In the genomic region with DNA sequence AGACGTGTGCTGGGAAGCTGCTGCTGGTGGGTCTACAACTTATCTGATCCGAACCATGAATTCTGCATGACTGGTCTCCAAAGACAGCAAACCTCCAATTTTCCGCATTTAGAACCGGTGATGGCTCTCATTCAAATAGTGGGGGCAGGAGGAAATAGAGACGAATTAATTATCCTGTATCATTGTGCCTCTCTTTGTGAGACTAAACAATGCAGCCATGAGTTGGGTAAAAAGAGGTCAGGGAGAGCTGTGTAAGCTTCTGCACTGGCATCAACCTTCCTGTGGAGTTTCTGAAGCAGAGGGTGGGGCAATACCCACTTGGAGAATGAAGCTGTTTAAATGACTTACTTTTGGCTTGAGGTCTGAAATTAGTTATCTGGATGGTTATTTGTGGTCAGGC, we compare ENCODE assay signal across 27 cellular contexts.
"Had no signal": no experiment of that assay in that cellular context is flagged by ENCODE, and none has a peak within 500 bp of the region (broad histone marks: within the 10 kb centered on the region; RNA-seq: fewer than 3 reads in every experiment).

No MANE protein-coding gene starts in this region.

- H3K36me3 Mint-ChIP-seq: immature natural killer cell; mesothelial cell of epicardium; naive B cell; natural killer cell; stimulated activated memory B cell treated with anti-CD40 and anti-IgM and Interleukin-4, amounts not matched to agents 10 μg/mL and 1 μg/mL and 100 μg/mL, for 72 hours; type B pancreatic cell had no signal

- H3K4me3 Mint-ChIP-seq: immature natural killer cell; mesothelial cell of epicardium; naive B cell; natural killer cell; nephron progenitor cell; stimulated activated memory B cell treated with anti-CD40 and anti-IgM and Interleukin-4, amounts not matched to agents 10 μg/mL and 1 μg/mL and 100 μg/mL, for 72 hours; stimulated activated naive CD8-positive, alpha-beta T cell treated with anti-CD3 and anti-CD28 coated beads, Interleukin-15, amount 100 ng/mL, for 72 hours; type B pancreatic cell had no signal

- H3K4me1 Mint-ChIP-seq: immature natural killer cell; mesothelial cell of epicardium; naive B cell; natural killer cell; stimulated activated memory B cell treated with anti-CD40 and anti-IgM and Interleukin-4, amounts not matched to agents 10 μg/mL and 1 μg/mL and 100 μg/mL, for 72 hours had no signal

- H3K9me3 Mint-ChIP-seq: mesothelial cell of epicardium; nephron progenitor cell; stimulated activated memory B cell treated with anti-CD40 and anti-IgM and Interleukin-4, amounts not matched to agents 10 μg/mL and 1 μg/mL and 100 μg/mL, for 72 hours; stimulated activated naive CD8-positive, alpha-beta T cell treated with anti-CD3 and anti-CD28 coated beads, Interleukin-15, amount 100 ng/mL, for 72 hours; type B pancreatic cell had no signal

- H3K27ac Mint-ChIP-seq: immature natural killer cell; mesothelial cell of epicardium; naive B cell; natural killer cell; nephron progenitor cell; stimulated activated memory B cell treated with anti-CD40 and anti-IgM and Interleukin-4, amounts not matched to agents 10 μg/mL and 1 μg/mL and 100 μg/mL, for 72 hours; stimulated activated naive CD8-positive, alpha-beta T cell treated with anti-CD3 and anti-CD28 coated beads, Interleukin-15, amount 100 ng/mL, for 72 hours; type B pancreatic cell had no signal

- H3K27me3 Mint-ChIP-seq: stimulated activated naive CD8-positive, alpha-beta T cell treated with anti-CD3 and anti-CD28 coated beads, Interleukin-15, amount 100 ng/mL, for 72 hours had no signal

- DNase-seq: hypothalamus; immature natural killer cell; kidney; left colon; left lung; mesendoderm; naive B cell; natural killer cell; nephron progenitor cell; occipital lobe; psoas muscle; right lobe of liver; spleen; stimulated activated CD4-positive, alpha-beta T cell treated with anti-CD3 and anti-CD28 coated beads, Interleukin-4, amount 100 ng/mL, for 24 hours; stimulated activated CD8-positive, alpha-beta memory T cell treated with anti-CD3 and anti-CD28 coated beads, Interleukin-4, amount 100 ng/mL, for 48 hours; stimulated activated naive CD4-positive, alpha-beta T cell treated with Interleukin-2 at 50 U/mL for 16 hours; stimulated activated naive CD8-positive, alpha-beta T cell treated with anti-CD3 and anti-CD28 coated beads, Interleukin-15, amount 100 ng/mL, for 72 hours; substantia nigra; uterus had no signal

- H3K27ac ChIP-seq: left lung, neutrophil, parathyroid adenoma, psoas muscle, right atrium auricular region, right lobe of liver, skin epidermis, spleen, tibial nerve, uterus had no signal
